1 cellular context compared by ENCODE assay signal in the genomic region with DNA sequence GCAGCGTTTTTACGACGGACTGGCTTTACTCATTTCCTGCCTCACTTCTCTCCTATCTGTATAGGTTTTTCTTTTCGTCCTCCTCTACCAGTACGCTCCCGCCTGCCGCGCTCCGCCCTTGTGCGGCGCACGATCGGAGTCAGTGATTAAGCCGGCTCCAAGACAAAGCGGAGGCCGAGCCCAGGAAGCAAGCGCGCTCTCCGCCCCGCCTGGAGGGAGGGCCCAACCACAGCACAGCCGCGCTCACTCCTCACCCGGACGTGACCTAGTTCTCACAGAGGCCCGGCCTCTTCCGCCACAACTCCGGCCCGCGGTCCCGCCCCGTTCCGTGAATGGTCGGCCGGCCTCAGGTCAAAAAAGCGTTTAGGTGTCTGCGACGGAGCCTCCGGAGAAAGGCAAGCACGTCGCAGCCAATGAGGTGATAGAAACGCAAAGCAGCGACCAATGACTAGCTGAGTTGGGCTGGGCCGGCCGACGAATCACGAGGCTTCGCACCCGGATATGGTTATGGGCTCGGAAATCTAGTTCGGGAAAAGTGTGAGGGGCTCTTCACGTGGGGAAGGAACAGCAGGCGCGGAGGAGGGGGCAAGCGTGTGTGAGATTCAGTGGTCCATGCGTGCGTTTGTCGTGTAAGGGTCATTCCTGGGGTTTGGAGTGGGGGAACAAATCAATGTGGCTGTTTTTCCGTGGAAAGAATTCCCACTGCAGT.
TF ChIP-seq lines count a peak whose summit lies in the region.

A gene with protein sequence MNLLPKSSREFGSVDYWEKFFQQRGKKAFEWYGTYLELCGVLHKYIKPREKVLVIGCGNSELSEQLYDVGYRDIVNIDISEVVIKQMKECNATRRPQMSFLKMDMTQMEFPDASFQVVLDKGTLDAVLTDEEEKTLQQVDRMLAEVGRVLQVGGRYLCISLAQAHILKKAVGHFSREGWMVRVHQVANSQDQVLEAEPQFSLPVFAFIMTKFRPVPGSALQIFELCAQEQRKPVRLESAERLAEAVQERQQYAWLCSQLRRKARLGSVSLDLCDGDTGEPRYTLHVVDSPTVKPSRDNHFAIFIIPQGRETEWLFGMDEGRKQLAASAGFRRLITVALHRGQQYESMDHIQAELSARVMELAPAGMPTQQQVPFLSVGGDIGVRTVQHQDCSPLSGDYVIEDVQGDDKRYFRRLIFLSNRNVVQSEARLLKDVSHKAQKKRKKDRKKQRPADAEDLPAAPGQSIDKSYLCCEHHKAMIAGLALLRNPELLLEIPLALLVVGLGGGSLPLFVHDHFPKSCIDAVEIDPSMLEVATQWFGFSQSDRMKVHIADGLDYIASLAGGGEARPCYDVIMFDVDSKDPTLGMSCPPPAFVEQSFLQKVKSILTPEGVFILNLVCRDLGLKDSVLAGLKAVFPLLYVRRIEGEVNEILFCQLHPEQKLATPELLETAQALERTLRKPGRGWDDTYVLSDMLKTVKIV (plus strand): TSS at position 494 of the 709 bp plus-strand sequence. CDS start 308 bp downstream, outside the sequence.

TF ChIP-seq in HepG2, 621 proteins besides CTCF, POLR2A, EP300 and RAD21 (continued from another document and continues in another):
- TF ChIP-seq PRDM10 (CRISPR knock-in tag; IDR thresholded peaks at IDR 0.05; ENCODE audit: low read depth) = peak; percentile 61; the same call in 1 of the 2 replicates
- peak; percentile 86; the same call in 1 of the 2 replicates for TF ChIP-seq REPIN1 (CRISPR knock-in tag; IDR thresholded peaks at IDR 0.05; ENCODE audit: borderline replicate concordance, low read depth)
- TF ChIP-seq PRPF4 (IDR thresholded peaks at IDR 0.05; ENCODE audit: low read depth, low read length, poor library complexity, severe bottlenecking) = no peak
- TF ChIP-seq ZNF563 (CRISPR knock-in tag; IDR thresholded peaks at IDR 0.05) = peak; percentile 38; the same call in 1 of the 2 replicates
- peak; percentile 96 for TF ChIP-seq ATF1 (CRISPR knock-in tag; IDR thresholded peaks at IDR 0.05)
- TF ChIP-seq EEA1 (CRISPR knock-in tag; IDR thresholded peaks at IDR 0.05; ENCODE audit: borderline replicate concordance) = no peak
- TF ChIP-seq PATZ1 (CRISPR knock-in tag; IDR thresholded peaks at IDR 0.05) = peak; percentile 38
- no peak for TF ChIP-seq USF2 (IDR thresholded peaks at IDR 0.05; ENCODE audit: low read depth, low read length)
- peak; percentile 71; the same call in 1 of the 2 replicates for TF ChIP-seq USF2 (CRISPR knock-in tag; IDR thresholded peaks at IDR 0.05; ENCODE audit: borderline replicate concordance)
- peak; percentile 67; the same call in 1 of the 2 replicates for TF ChIP-seq ZNF589 (CRISPR knock-in tag; conservative IDR thresholded peaks at IDR 0.05)
- no peak for TF ChIP-seq ZNF124 (CRISPR knock-in tag; IDR thresholded peaks at IDR 0.05)
- TF ChIP-seq MXI1 (IDR thresholded peaks at IDR 0.05; ENCODE audit: borderline replicate concordance, low read depth, low read length) = peak; percentile 84; the same call in 1 of the 3 replicates
- TF ChIP-seq SNAPC2 (CRISPR knock-in tag; IDR thresholded peaks at IDR 0.05) = no peak
- peak; percentile 21; the same call in 1 of the 2 replicates for TF ChIP-seq GMEB2 (CRISPR knock-in tag; IDR thresholded peaks at IDR 0.05; ENCODE audit: low read depth)
- no peak for TF ChIP-seq AGO2 (optimal IDR thresholded peaks at IDR 0.05; ENCODE audit: low read depth, low read length)
- no peak for TF ChIP-seq ZNF615 (CRISPR knock-in tag; IDR thresholded peaks at IDR 0.05; ENCODE audit: borderline replicate concordance)
- no peak for TF ChIP-seq MAF1 (CRISPR knock-in tag; IDR thresholded peaks at IDR 0.05; ENCODE audit: borderline replicate concordance)
- no peak for TF ChIP-seq KLF15 (CRISPR knock-in tag; IDR thresholded peaks at IDR 0.05; ENCODE audit: borderline replicate concordance)
- 0 out of 2 replicates have a peak, but pooled peaks have one; percentile 22 for TF ChIP-seq ZNF572 (CRISPR knock-in tag; IDR thresholded peaks at IDR 0.05)
- no peak for TF ChIP-seq HNRNPH1 (optimal IDR thresholded peaks at IDR 0.05; ENCODE audit: low read depth, low read length)
- TF ChIP-seq ZNF142 (CRISPR knock-in tag; IDR thresholded peaks at IDR 0.05) = no peak
- peak; percentile 48; the same call in 1 of the 2 replicates for TF ChIP-seq SMYD3 (CRISPR knock-in tag; IDR thresholded peaks at IDR 0.05)
- TF ChIP-seq WIZ (CRISPR knock-in tag; IDR thresholded peaks at IDR 0.05) = no peak; the same call in 1 of the 2 replicates
- TF ChIP-seq, protein P1, sequence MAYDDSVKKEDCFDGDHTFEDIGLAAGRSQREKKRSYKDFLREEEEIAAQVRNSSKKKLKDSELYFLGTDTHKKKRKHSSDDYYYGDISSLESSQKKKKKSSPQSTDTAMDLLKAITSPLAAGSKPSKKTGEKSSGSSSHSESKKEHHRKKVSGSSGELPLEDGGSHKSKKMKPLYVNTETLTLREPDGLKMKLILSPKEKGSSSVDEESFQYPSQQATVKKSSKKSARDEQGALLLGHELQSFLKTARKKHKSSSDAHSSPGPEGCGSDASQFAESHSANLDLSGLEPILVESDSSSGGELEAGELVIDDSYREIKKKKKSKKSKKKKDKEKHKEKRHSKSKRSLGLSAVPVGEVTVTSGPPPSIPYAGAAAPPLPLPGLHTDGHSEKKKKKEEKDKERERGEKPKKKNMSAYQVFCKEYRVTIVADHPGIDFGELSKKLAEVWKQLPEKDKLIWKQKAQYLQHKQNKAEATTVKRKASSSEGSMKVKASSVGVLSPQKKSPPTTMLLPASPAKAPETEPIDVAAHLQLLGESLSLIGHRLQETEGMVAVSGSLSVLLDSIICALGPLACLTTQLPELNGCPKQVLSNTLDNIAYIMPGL (CRISPR knock-in tag; IDR thresholded peaks at IDR 0.05; ENCODE audit: borderline replicate concordance in 1 of 2, low read depth in 1 of 2) = peak; percentile 38 to 41; a peak in 2 of 4 replicates
- 0 out of 2 replicates have a peak, but pooled peaks have one; percentile 50 for TF ChIP-seq TMF1 (CRISPR knock-in tag; IDR thresholded peaks at IDR 0.05; ENCODE audit: low read depth)
- no peak for TF ChIP-seq NFIB (CRISPR knock-in tag; IDR thresholded peaks at IDR 0.05; ENCODE audit: borderline replicate concordance)
